In genomic region chr2:219507555-219508443, GRCh38 we compare ENCODE assay signal across 1 cellular context.
A peak's percentile ranks its signal among the peaks of the same experiment; 100 is the strongest.
TF ChIP-seq lines count a peak whose summit lies in the region.

No MANE protein-coding gene starts in this region.

TF ChIP-seq in A549, 52 proteins besides CTCF, POLR2A, EP300 and RAD21 (continued from another document):
- TF ChIP-seq, protein P1, sequence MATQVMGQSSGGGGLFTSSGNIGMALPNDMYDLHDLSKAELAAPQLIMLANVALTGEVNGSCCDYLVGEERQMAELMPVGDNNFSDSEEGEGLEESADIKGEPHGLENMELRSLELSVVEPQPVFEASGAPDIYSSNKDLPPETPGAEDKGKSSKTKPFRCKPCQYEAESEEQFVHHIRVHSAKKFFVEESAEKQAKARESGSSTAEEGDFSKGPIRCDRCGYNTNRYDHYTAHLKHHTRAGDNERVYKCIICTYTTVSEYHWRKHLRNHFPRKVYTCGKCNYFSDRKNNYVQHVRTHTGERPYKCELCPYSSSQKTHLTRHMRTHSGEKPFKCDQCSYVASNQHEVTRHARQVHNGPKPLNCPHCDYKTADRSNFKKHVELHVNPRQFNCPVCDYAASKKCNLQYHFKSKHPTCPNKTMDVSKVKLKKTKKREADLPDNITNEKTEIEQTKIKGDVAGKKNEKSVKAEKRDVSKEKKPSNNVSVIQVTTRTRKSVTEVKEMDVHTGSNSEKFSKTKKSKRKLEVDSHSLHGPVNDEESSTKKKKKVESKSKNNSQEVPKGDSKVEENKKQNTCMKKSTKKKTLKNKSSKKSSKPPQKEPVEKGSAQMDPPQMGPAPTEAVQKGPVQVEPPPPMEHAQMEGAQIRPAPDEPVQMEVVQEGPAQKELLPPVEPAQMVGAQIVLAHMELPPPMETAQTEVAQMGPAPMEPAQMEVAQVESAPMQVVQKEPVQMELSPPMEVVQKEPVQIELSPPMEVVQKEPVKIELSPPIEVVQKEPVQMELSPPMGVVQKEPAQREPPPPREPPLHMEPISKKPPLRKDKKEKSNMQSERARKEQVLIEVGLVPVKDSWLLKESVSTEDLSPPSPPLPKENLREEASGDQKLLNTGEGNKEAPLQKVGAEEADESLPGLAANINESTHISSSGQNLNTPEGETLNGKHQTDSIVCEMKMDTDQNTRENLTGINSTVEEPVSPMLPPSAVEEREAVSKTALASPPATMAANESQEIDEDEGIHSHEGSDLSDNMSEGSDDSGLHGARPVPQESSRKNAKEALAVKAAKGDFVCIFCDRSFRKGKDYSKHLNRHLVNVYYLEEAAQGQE (IDR thresholded peaks at IDR 0.05): peak; percentile 49; the same call in 1 of the 2 replicates
